ENCODE assay signal across 8 cellular contexts in the genomic region with DNA sequence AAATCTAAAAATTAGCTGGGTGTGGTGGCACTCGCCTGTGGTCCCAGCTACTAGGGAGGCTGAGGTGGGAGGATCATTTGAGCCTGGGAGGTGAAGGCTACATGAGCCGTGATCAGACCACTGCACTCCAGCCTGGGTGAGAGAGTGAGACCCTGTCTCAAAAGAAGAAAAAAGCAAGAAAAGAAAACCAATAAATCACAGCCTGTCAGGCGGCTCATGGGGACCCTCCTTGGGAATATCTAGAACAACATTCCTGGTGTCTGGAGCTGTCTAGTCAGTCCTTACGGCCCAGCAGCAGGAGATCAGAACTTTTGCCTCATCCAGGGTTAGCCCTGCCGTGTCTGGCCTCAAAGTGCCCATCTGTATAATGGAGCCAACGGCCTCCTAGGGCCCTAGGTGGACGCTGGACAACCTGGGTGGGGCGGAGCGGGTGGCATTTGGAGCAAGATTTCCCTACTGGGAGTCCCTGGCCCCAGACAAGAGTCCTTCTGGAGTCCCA. TPM values are rescaled to one million over a fixed set of nuclear protein-coding genes. Genes with fewer than 3 reads are reported as not detected.
A peak's percentile ranks its signal among the peaks of the same experiment; 100 is the strongest.
DNase-seq lines count a peak whose midpoint lies in the region; ATAC-seq, FAIRE-seq and TF ChIP-seq lines count a peak whose summit lies in the region.

No MANE protein-coding gene starts in this region.

- TF ChIP-seq POLR2A in GM12878 (IDR thresholded peaks at IDR 0.05; ENCODE audit: low read depth, low read length) (no peak), transverse colon (IDR thresholded peaks at IDR 0.05) (no peak)

- SMC1A ChIA-PET in GM12878 (lab: Charles Lee; ENCODE audit: uncharacterized antibody, unreplicated experiment) = interaction anchor here (1.1 to 1.5 kb wide), 2 partner anchors 20 to 139 kb away, joined by 3 read pairs; no protein-coding TSS in a partner anchor

- H3K27ac Mint-ChIP-seq in mesothelial cell of epicardium = peak overlapping the region; percentile 64

- BruUV-seq in GM12878 (replicated peaks; lab: Mats Ljungman, UMichigan) = TSS peak; percentile 74

- H3K9me3 ChIP-seq in GM12878 (replicated peaks; ENCODE audit: control insufficient read depth, insufficient read depth, low read length) (no peaks in the 10 kb centered on the region), transverse colon (no peaks in the 10 kb centered on the region)

- POLR2A ChIA-PET in GM12878 (lab: Charles Lee) = no interaction called here

- no peaks in the 10 kb centered on the region for H3K36me3 Mint-ChIP-seq in activated T-cell treated with anti-CD3 and anti-CD28 coated beads, Interleukin-2, amount 50 U/mL, for 4 hours (ENCODE audit: insufficient read depth)
- H3K36me3 Mint-ChIP-seq in mesothelial cell of epicardium = no peaks in the 10 kb centered on the region

- H3K4me3 Mint-ChIP-seq in activated T-cell treated with anti-CD3 and anti-CD28 coated beads, Interleukin-2, amount 50 U/mL, for 4 hours = peak overlapping the region; percentile 35
- peak overlapping the region; percentile 43 for H3K4me3 Mint-ChIP-seq in mesothelial cell of epicardium

- TF ChIP-seq CTCF in GM12878 (IDR thresholded peaks at IDR 0.05 in 2 of 3, conservative IDR thresholded peaks at IDR 0.05 in 1 of 3; ENCODE audit: control insufficient read depth in 2 of 3, extremely low read depth in 1 of 3, insufficient read depth in 1 of 3, low read depth in 3 of 3, low read length in 3 of 3) = no peak
- no peak for TF ChIP-seq CTCF in mesothelial cell of epicardium (IDR thresholded peaks at IDR 0.05; ENCODE audit: unreplicated experiment)
- TF ChIP-seq CTCF in transverse colon (IDR thresholded peaks at IDR 0.05) = no peak

- TF ChIP-seq RAD21 in GM12878 (IDR thresholded peaks at IDR 0.05; ENCODE audit: insufficient read depth, low read depth, low read length) = no peak

- no peaks in the 10 kb centered on the region for H4K20me1 ChIP-seq in GM12878 (ENCODE audit: control insufficient read depth, insufficient read depth)

- no peak for ATAC-seq in activated T-cell treated with anti-CD3 and anti-CD28 coated beads, Interleukin-2, amount 50 U/mL, for 4 hours
- ATAC-seq in GM12878 (no peak), HG03159 (IDR thresholded peaks at IDR 0.05; ENCODE audit: unreplicated experiment) (no peak)

- no peak overlapping the region; the same call in 1 of the 2 replicates for H2AFZ ChIP-seq in GM12878 (ENCODE audit: control insufficient read depth, low read depth, low read length)

- H3K4me1 ChIP-seq in GM12878 (ENCODE audit: control insufficient read depth, insufficient read depth, low read length) = peaks cover 30% of the 10 kb centered on the region
- peaks cover 22 to 67% (median 58%) of the 10 kb centered on the region in 4 donors for H3K4me1 ChIP-seq in transverse colon

- H3K4me3 ChIP-seq in GM12878 = peak overlapping the region; percentile 26; the same call in 1 of the 2 replicates
- H3K4me3 ChIP-seq in transverse colon = no peak overlapping the region

- intact Hi-C loops in GM12878 (cut with micrococcal nuclease; ENCODE audit: unreplicated experiment) (no loop called here), transverse colon (cut with DNase I; ENCODE audit: low total_unique reads) (no loop called here)

- no peaks in the 10 kb centered on the region for H3K9me3 Mint-ChIP-seq in activated T-cell treated with anti-CD3 and anti-CD28 coated beads, Interleukin-2, amount 50 U/mL, for 4 hours
- no peaks in the 10 kb centered on the region for H3K9me3 Mint-ChIP-seq in mesothelial cell of epicardium

- CTCF ChIA-PET in GM12878 (lab: Yijun Ruan, JAX) = interaction anchor here (1.0 to 1.2 kb wide), 2 partner anchors 60 to 124 kb away, joined by 3 to 4 read pairs; no protein-coding TSS in a partner anchor

- WGBS in GM12878 (ENCODE audit: insufficient coverage, insufficient replicate concordance, low lambda C conversion rate, missing lambda C conversion rate) = 97% methylated on average over 9 of the region's 9 CpGs
- 86 to 100% methylated on average over 2 to 9 of the region's 9 CpGs for WGBS in transverse colon (ENCODE audit: low coverage in 1 of 2), 2 donors

- RAD21 ChIA-PET in GM12878 (lab: Charles Lee; ENCODE audit: unreplicated experiment) = no interaction called here

- no peaks in the 10 kb centered on the region for H3K27me3 Mint-ChIP-seq in activated T-cell treated with anti-CD3 and anti-CD28 coated beads, Interleukin-2, amount 50 U/mL, for 4 hours (ENCODE audit: low read depth)
- no peaks in the 10 kb centered on the region for H3K27me3 Mint-ChIP-seq in mesothelial cell of epicardium (ENCODE audit: low read depth)

- DNase-seq in activated T-cell treated with anti-CD3 and anti-CD28 coated beads, Interleukin-2, amount 50 U/mL, for 4 hours = no peak
- no peak for DNase-seq in activated T-cell treated with anti-CD3 and anti-CD28 coated beads, Interleukin-2, amount 50 U/mL, for 1 hour
- DNase-seq in GM12878 (ENCODE audit: low read depth, low spot score) (no peak), mesothelial cell of epicardium (ENCODE audit: low spot score in 2 of 2, unreplicated experiment in 2 of 2) (no peak), transverse colon (no peak), COR-L47 (lab: John Stamatoyannopoulos, UW) (no peak)
- no peak for DNase-seq in central memory CD4-positive, alpha-beta T cell

- peak overlapping the region; percentile 99 for H3K4me2 ChIP-seq in GM12878 (ENCODE audit: control insufficient read depth, insufficient read depth)

- no peak for TF ChIP-seq EP300 in GM12878 (IDR thresholded peaks at IDR 0.05; ENCODE audit: borderline replicate concordance in 1 of 2, control insufficient read depth in 1 of 2, low read depth in 2 of 2, low read length in 2 of 2)
- no peak for TF ChIP-seq EP300 in transverse colon (IDR thresholded peaks at IDR 0.05; ENCODE audit: low read depth)

- H3K27me3 ChIP-seq in GM12878 (replicated peaks in 1 of 2; ENCODE audit: control insufficient read depth in 2 of 2, insufficient read depth in 2 of 2, low read length in 1 of 2) (no peaks in the 10 kb centered on the region), transverse colon (no peaks in the 10 kb centered on the region)

- H3K27ac ChIP-seq in GM12878 (ENCODE audit: control insufficient read depth, insufficient read depth) (peak overlapping the region; percentile 98), transverse colon (peak overlapping the region; percentile 97 to 100 (median 99))

- FAIRE-seq in GM12878 (lab: Jason Lieb, UNC) = no peak

- peaks cover 32% of the 10 kb centered on the region for H3K4me1 Mint-ChIP-seq in activated T-cell treated with anti-CD3 and anti-CD28 coated beads, Interleukin-2, amount 50 U/mL, for 4 hours (ENCODE audit: low read depth)
- H3K4me1 Mint-ChIP-seq in mesothelial cell of epicardium = peaks cover 23% of the 10 kb centered on the region

- no peaks in the 10 kb centered on the region for H3K36me3 ChIP-seq in GM12878 (ENCODE audit: control insufficient read depth in 2 of 2, insufficient read depth in 2 of 2, low read length in 1 of 2)
- no peaks in the 10 kb centered on the region for H3K36me3 ChIP-seq in transverse colon

- H3K79me2 ChIP-seq in GM12878 (ENCODE audit: control insufficient read depth, insufficient read depth, low read length) = peaks cover 40% of the 10 kb centered on the region

- in situ Hi-C loops in GM12878 (cut with MboI) = no loop called here
- in situ Hi-C loops in transverse colon (cut with MboI; ENCODE audit: low pct_ligation_motif_present in 1 of 4, low pct_unique_long_range_greater_than_20kb in 1 of 4, low sequenced_read_pairs in 3 of 4) = no loop called here

- peak overlapping the region; percentile 89 for H3K9ac ChIP-seq in GM12878 (ENCODE audit: control insufficient read depth, insufficient read depth, low read length)

RNA-seq across cellular contexts. Expression of a gene that starts 23.9 kb away (rescaled TPM):
- 1,000 to 10,000 TPM; 6,778 to 7,684 (median 6,905) TPM for total RNA-seq in activated T-cell treated with anti-CD3 and anti-CD28 coated beads, Interleukin-2, amount 50 U/mL, for 4 hours
- total RNA-seq in GM12878 (2013; cell fraction: nucleolus; rRNA removed) = 1,974 and 2,098 TPM in 2 replicates
- total RNA-seq in GM12878 (2014; rRNA removed) (5,201 and 6,104 TPM in 2 replicates), GM12878 (2014; rRNA removed; fragmentation: Illumina TruSeq; extraction: Trizol) (5,689 and 6,359 TPM in 2 replicates), GM12878 (2021) (16,196 and 16,641 TPM in 2 replicates), mesothelial cell of epicardium (3,506 to 3,552 TPM (median 3,513 TPM) in 3 replicates), transverse colon (1,000 to 10,000 TPM; 4,023 to 7,543 (median 4,610) TPM)
- polyA plus RNA-seq in GM12878 (2011; ENCODE audit: low read depth) = 7,864 TPM
- polyA plus RNA-seq in GM12878 (2011; rRNA removed) (1,147 and 2,786 TPM in 2 replicates), GM12878 (2014; fragmentation: Illumina TruSeq; extraction: Trizol) (10,962 and 12,114 TPM in 2 replicates), GM12878 (2014; fragmentation: Nextera tagmentation; extraction: Ambion mirVana) (over 10,000 TPM; 10,715 to 12,414 TPM), GM12878 (2014; rRNA removed) (5,798 and 7,688 TPM in 2 replicates), GM12878 (2016; fragmentation: Nextera tagmentation; extraction: Ambion mirVana) (over 10,000 TPM; 31,192 to 31,914 TPM)
- polyA plus RNA-seq in GM12878 (2011; cell fraction: cytosol; rRNA removed) = 3,130 and 4,314 TPM in 2 replicates
- 6,255 and 8,387 TPM in 2 replicates for polyA plus RNA-seq in GM12878 (2011; cell fraction: nucleus; rRNA removed)
- 9,522 and 10,892 TPM in 2 replicates for polyA plus RNA-seq in GM12878 (2012)
- polyA minus RNA-seq in GM12878 (2011; rRNA and poly(A)+ RNA removed) = 3,368 and 4,052 TPM in 2 replicates
- 3,847 and 4,043 TPM in 2 replicates for polyA minus RNA-seq in GM12878 (2011; cell fraction: cytosol; rRNA and poly(A)+ RNA removed)
- 1,573 and 2,410 TPM in 2 replicates for polyA minus RNA-seq in GM12878 (2011; cell fraction: nucleus; rRNA and poly(A)+ RNA removed)

RNA-seq across cellular contexts. Expression of a gene that starts 38.3 kb away (rescaled TPM):
- 10 to 100 TPM; 17.5 to 27.2 (median 18.3) TPM for total RNA-seq in activated T-cell treated with anti-CD3 and anti-CD28 coated beads, Interleukin-2, amount 50 U/mL, for 4 hours
- total RNA-seq in GM12878 (2013; cell fraction: nucleolus; rRNA removed) = 180 and 207 TPM in 2 replicates
- total RNA-seq in GM12878 (2014; rRNA removed) = 172 and 215 TPM in 2 replicates
- total RNA-seq in GM12878 (2014; rRNA removed; fragmentation: Illumina TruSeq; extraction: Trizol) = 49.8 and 64.8 TPM in 2 replicates
- total RNA-seq in GM12878 (2021) = 337 TPM in 2 replicates
- 51.6 TPM for polyA plus RNA-seq in GM12878 (2011; ENCODE audit: low read depth)
- 17.8 and 66.7 TPM in 2 replicates for polyA plus RNA-seq in GM12878 (2011; rRNA removed)
- 117 and 150 TPM in 2 replicates for polyA plus RNA-seq in GM12878 (2011; cell fraction: cytosol; rRNA removed)
- polyA plus RNA-seq in GM12878 (2011; cell fraction: nucleus; rRNA removed) = 170 and 231 TPM in 2 replicates
- 177 and 222 TPM in 2 replicates for polyA plus RNA-seq in GM12878 (2012)
- polyA plus RNA-seq in GM12878 (2014; fragmentation: Illumina TruSeq; extraction: Trizol) = 4.0 and 38.7 TPM in 2 replicates
- 1 to 10 TPM in 1 of 2 experiments, under 1 TPM in 1; 0.50 to 1.6 TPM for polyA plus RNA-seq in GM12878 (2014; fragmentation: Nextera tagmentation; extraction: Ambion mirVana)
- 207 and 254 TPM in 2 replicates for polyA plus RNA-seq in GM12878 (2014; rRNA removed)
- polyA plus RNA-seq in GM12878 (2016; fragmentation: Nextera tagmentation; extraction: Ambion mirVana) = 100 to 1,000 TPM; 145 to 150 TPM
- polyA minus RNA-seq in GM12878 (2011; rRNA and poly(A)+ RNA removed) = 37.2 and 72.4 TPM in 2 replicates
- polyA minus RNA-seq in GM12878 (2011; cell fraction: cytosol; rRNA and poly(A)+ RNA removed) = 109 and 127 TPM in 2 replicates
- polyA minus RNA-seq in GM12878 (2011; cell fraction: nucleus; rRNA and poly(A)+ RNA removed) = 73.0 and 111 TPM in 2 replicates
- total RNA-seq in mesothelial cell of epicardium = 242 to 247 TPM (median 245 TPM) in 3 replicates
- 10 to 100 TPM in 2 of 4 donors, 1 to 10 TPM in 2; 6.2 to 18.3 (median 10.7) TPM for total RNA-seq in transverse colon

RNA-seq across cellular contexts. Expression of a gene that starts 40.7 kb away (rescaled TPM):
- total RNA-seq in activated T-cell treated with anti-CD3 and anti-CD28 coated beads, Interleukin-2, amount 50 U/mL, for 4 hours = 10 to 100 TPM; 11.9 to 13.1 (median 12.8) TPM
- 14.1 and 16.0 TPM in 2 replicates for total RNA-seq in GM12878 (2013; cell fraction: nucleolus; rRNA removed)
- total RNA-seq in GM12878 (2014; rRNA removed) (4.7 and 6.7 TPM in 2 replicates), GM12878 (2014; rRNA removed; fragmentation: Illumina TruSeq; extraction: Trizol) (2.0 and 2.8 TPM in 2 replicates), GM12878 (2021) (15.9 and 19.6 TPM in 2 replicates), mesothelial cell of epicardium (13.3 to 14.8 TPM (median 13.9 TPM) in 3 replicates), transverse colon (10 to 100 TPM in 2 of 4 donors, 1 to 10 TPM in 2; 8.5 to 22.8 (median 9.4) TPM)
- 1.1 TPM for polyA plus RNA-seq in GM12878 (2011; ENCODE audit: low read depth)
- polyA plus RNA-seq in GM12878 (2011; rRNA removed) (0.61 and 2.0 TPM in 2 replicates), GM12878 (2014; fragmentation: Illumina TruSeq; extraction: Trizol) (0.95 and 2.7 TPM in 2 replicates), GM12878 (2014; fragmentation: Nextera tagmentation; extraction: Ambion mirVana) (1 to 10 TPM in 1 of 2 experiments, under 1 TPM in 1; 0.80 to 1.1 TPM), GM12878 (2014; rRNA removed) (10.0 and 11.3 TPM in 2 replicates), GM12878 (2016; fragmentation: Nextera tagmentation; extraction: Ambion mirVana) (10 to 100 TPM; 13.6 to 14.8 TPM)
- polyA plus RNA-seq in GM12878 (2011; cell fraction: cytosol; rRNA removed) = 2.1 and 3.8 TPM in 2 replicates
- polyA plus RNA-seq in GM12878 (2011; cell fraction: nucleus; rRNA removed) = 5.4 and 10.5 TPM in 2 replicates
- 3.4 TPM in 2 replicates for polyA plus RNA-seq in GM12878 (2012)
- polyA minus RNA-seq in GM12878 (2011; rRNA and poly(A)+ RNA removed) = 4.2 and 6.3 TPM in 2 replicates
- polyA minus RNA-seq in GM12878 (2011; cell fraction: cytosol; rRNA and poly(A)+ RNA removed) = 4.8 and 5.6 TPM in 2 replicates
- polyA minus RNA-seq in GM12878 (2011; cell fraction: nucleus; rRNA and poly(A)+ RNA removed) = 3.7 and 7.7 TPM in 2 replicates
